11 cellular contexts compared by ENCODE assay signal in the genomic region with DNA sequence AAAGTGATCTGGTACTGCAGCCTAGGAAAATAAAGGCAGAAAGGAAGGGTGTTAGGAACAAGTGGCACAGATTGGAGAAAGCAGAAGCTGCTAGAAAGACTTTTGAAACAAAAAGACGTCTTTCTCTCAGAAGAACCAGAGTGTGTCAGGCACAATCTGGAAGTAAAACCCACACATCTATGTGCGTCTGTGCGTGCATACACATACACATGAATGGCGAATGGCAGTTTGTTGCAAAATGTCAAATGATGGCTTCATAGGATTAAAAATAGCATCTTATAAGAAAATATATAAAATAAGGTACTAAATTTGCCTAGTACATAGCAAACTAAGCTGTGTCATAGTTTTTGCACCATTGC.
"Had no signal": no experiment of that assay in that cellular context is flagged by ENCODE, and none has a peak within 500 bp of the region (broad histone marks: within the 10 kb centered on the region; RNA-seq: fewer than 3 reads in every experiment).

No MANE protein-coding gene starts in this region.

- H3K4me1 Mint-ChIP-seq: activated naive CD4-positive, alpha-beta T cell treated with anti-CD3 and anti-CD28 coated beads, Interleukin-2, amount 50 U/mL, for 24 hours; neural progenitor cell had no signal

- H3K4me2 ChIP-seq: neural progenitor cell had no signal

- H3K4me3 ChIP-seq: gastroesophageal sphincter, left lung, neural progenitor cell, tibial artery, vagina had no signal

- DNase-seq: cortex of kidney; effector memory CD4-positive, alpha-beta T cell; left lung; retina; stimulated activated CD4-positive, alpha-beta T cell treated with anti-CD3 and anti-CD28 coated beads, Interleukin-15, amount 100 ng/mL, for 24 hours; tibial artery had no signal

- H3K79me2 ChIP-seq: parathyroid adenoma had no signal

- ATAC-seq: gastroesophageal sphincter, left lung had no signal

- H3K9me3 ChIP-seq: vagina had no signal

- H3K27me3 ChIP-seq: gastroesophageal sphincter, left lung, neural progenitor cell, tibial artery, vagina had no signal

- H3K4me3 Mint-ChIP-seq: activated naive CD4-positive, alpha-beta T cell treated with anti-CD3 and anti-CD28 coated beads, Interleukin-2, amount 50 U/mL, for 24 hours; neural progenitor cell had no signal

- H2AFZ ChIP-seq: neural progenitor cell, parathyroid adenoma had no signal

- H3K27ac ChIP-seq: left lung, neural progenitor cell, parathyroid adenoma, tibial artery, vagina had no signal

- H3K36me3 Mint-ChIP-seq: activated naive CD4-positive, alpha-beta T cell treated with anti-CD3 and anti-CD28 coated beads, Interleukin-2, amount 50 U/mL, for 24 hours had no signal

- H3K9ac ChIP-seq: neural progenitor cell, parathyroid adenoma had no signal

- H3K27ac Mint-ChIP-seq: activated naive CD4-positive, alpha-beta T cell treated with anti-CD3 and anti-CD28 coated beads, Interleukin-2, amount 50 U/mL, for 24 hours; neural progenitor cell had no signal

- H3K4me1 ChIP-seq: left lung, vagina had no signal

- H3K36me3 ChIP-seq: gastroesophageal sphincter, left lung, neural progenitor cell, tibial artery, vagina had no signal
